In the genomic region with DNA sequence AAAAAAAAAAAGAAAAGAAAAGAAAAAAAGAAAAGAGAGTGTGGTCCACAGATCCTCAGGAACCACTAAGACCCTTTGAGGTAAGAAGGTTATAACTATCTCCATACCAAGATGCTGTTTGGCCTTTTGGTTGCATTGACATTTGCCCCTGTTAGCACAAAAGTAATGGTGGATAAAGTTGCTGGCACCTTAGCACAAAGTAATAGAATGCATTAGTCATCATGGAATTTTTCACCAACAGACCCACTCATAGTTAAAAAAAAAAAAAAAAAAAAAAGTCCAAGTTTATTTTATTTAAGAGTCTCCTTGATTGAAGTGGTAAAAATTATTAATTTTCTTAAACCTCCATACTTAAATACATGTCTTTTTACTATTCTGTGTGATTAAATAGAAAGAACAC, we compare ENCODE assay signal across 16 cellular contexts.
"Had no signal": no experiment of that assay in that cellular context is flagged by ENCODE, and none has a peak within 500 bp of the region (broad histone marks: within the 10 kb centered on the region; RNA-seq: fewer than 3 reads in every experiment).

No MANE protein-coding gene starts in this region.

- H3K4me3 Mint-ChIP-seq: activated CD4-positive, alpha-beta T cell treated with anti-CD3 and anti-CD28 coated beads for 36 hours; activated CD8-positive, alpha-beta T cell treated with anti-CD3 and anti-CD28 coated beads, Interleukin-2, amount 10 ng/mL, durations not matched to agents 7 days and 5 days; activated naive CD4-positive, alpha-beta T cell treated with anti-CD3 and anti-CD28 coated beads for 36 hours; brain; nephron progenitor cell; stimulated activated naive CD8-positive, alpha-beta T cell treated with anti-CD3 and anti-CD28 coated beads, Interleukin-15, Interleukin-2, amounts not matched to agents 100 ng/mL and 50 ng/mL, for 24 hours had no signal

- H3K36me3 ChIP-seq: heart left ventricle, left ventricle myocardium inferior, sigmoid colon, upper lobe of right lung had no signal

- ATAC-seq: activated CD4-positive, alpha-beta T cell treated with anti-CD3 and anti-CD28 coated beads for 36 hours; activated CD8-positive, alpha-beta T cell treated with anti-CD3 and anti-CD28 coated beads, Interleukin-2, amount 10 ng/mL, durations not matched to agents 7 days and 5 days; heart left ventricle; upper lobe of right lung had no signal

- H3K4me3 ChIP-seq: heart left ventricle, left ventricle myocardium inferior, sigmoid colon, upper lobe of right lung had no signal

- H3K27me3 ChIP-seq: heart left ventricle, sigmoid colon, upper lobe of right lung had no signal

- H3K27ac Mint-ChIP-seq: activated CD4-positive, alpha-beta T cell treated with anti-CD3 and anti-CD28 coated beads for 36 hours; activated CD8-positive, alpha-beta T cell treated with anti-CD3 and anti-CD28 coated beads, Interleukin-2, amount 10 ng/mL, durations not matched to agents 7 days and 5 days; activated naive CD4-positive, alpha-beta T cell treated with anti-CD3 and anti-CD28 coated beads for 36 hours; brain; nephron progenitor cell; stimulated activated naive CD8-positive, alpha-beta T cell treated with anti-CD3 and anti-CD28 coated beads, Interleukin-15, Interleukin-2, amounts not matched to agents 100 ng/mL and 50 ng/mL, for 24 hours had no signal

- H3K36me3 Mint-ChIP-seq: brain had no signal

- H3K9me3 Mint-ChIP-seq: activated naive CD4-positive, alpha-beta T cell treated with anti-CD3 and anti-CD28 coated beads for 36 hours; stimulated activated naive CD8-positive, alpha-beta T cell treated with anti-CD3 and anti-CD28 coated beads, Interleukin-15, Interleukin-2, amounts not matched to agents 100 ng/mL and 50 ng/mL, for 24 hours had no signal

- H3K27ac ChIP-seq: heart left ventricle, left ventricle myocardium inferior, sigmoid colon, upper lobe of right lung, VCaP had no signal

- H3K4me1 ChIP-seq: upper lobe of right lung had no signal

- DNase-seq: activated CD4-positive, alpha-beta T cell treated with anti-CD3 and anti-CD28 coated beads for 36 hours; activated CD8-positive, alpha-beta memory T cell treated with anti-CD3 and anti-CD28 coated beads, Interleukin-2, amount 50 U/mL, for 48 hours; activated CD8-positive, alpha-beta T cell treated with anti-CD3 and anti-CD28 coated beads, Interleukin-2, amount 10 ng/mL, durations not matched to agents 7 days and 5 days; activated naive CD4-positive, alpha-beta T cell treated with anti-CD3 and anti-CD28 coated beads for 36 hours; cerebellar nuclear complex; foreskin melanocyte; heart left ventricle; left ventricle myocardium inferior; nephron progenitor cell; sigmoid colon; stimulated activated CD4-positive, alpha-beta T cell treated with anti-CD3 and anti-CD28 coated beads, Interleukin-12 subunit alpha, Interleukin-12 subunit beta, amount 100 ng/mL, for 4 hours; T-helper 9 cell; upper lobe of right lung had no signal

- H3K9me3 ChIP-seq: sigmoid colon, upper lobe of right lung had no signal
